In the genomic region with DNA sequence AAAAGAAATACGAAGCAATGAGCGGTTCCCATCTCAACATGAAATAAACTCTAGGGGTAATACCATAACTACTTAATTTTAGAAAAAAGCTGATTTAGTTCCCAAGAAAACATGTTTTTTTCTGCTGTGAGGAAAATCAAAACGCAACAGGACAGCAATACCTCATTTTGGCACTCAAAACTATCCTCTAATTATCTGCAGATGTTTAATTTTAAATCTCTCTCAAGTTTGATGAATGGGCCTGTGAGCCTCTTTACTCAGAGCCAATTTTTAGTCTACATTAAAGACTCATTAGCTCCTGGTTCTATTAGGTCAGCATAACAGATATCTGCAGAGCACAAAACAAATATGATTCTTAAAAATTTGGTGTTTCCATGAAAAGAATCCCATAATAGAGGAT, we compare ENCODE assay signal across 16 cellular contexts. TPM values are rescaled to one million over a fixed set of nuclear protein-coding genes. Genes with fewer than 3 reads are reported as not detected.
DNase-seq lines count a peak whose midpoint lies in the region; ATAC-seq and TF ChIP-seq lines count a peak whose summit lies in the region.
"Had no signal": no experiment of that assay in that cellular context is flagged by ENCODE, and none has a peak within 500 bp of the region (broad histone marks: within the 10 kb centered on the region; RNA-seq: fewer than 3 reads in every experiment).

No MANE protein-coding gene starts in this region.

- intact Hi-C loops in CD4-positive, alpha-beta T cell (cut with DNase I, micrococcal nuclease) = loop anchor here in 1 of 2 experiments (10.0 kb wide), 2 partner anchors 82 to 1182 kb away; a partner anchor contains a TSS

- no peak for TF ChIP-seq CTCF in CD4-positive, alpha-beta T cell (IDR thresholded peaks at IDR 0.05)

- peak overlapping the region; percentile 53 for H3K27ac Mint-ChIP-seq in CD4-positive, alpha-beta T cell
- H3K27ac Mint-ChIP-seq in naive thymus-derived CD8-positive, alpha-beta T cell = peak overlapping the region in 6 of 10 donors; percentile 3 to 39 (median 4)
- H3K27ac Mint-ChIP-seq: IgD-negative memory B cell had no signal

- no peaks in the 10 kb centered on the region for H3K27me3 Mint-ChIP-seq in CD4-positive, alpha-beta T cell
- no peaks in the 10 kb centered on the region for H3K27me3 Mint-ChIP-seq in naive thymus-derived CD8-positive, alpha-beta T cell
- H3K27me3 Mint-ChIP-seq: IgD-negative memory B cell had no signal

- no peak overlapping the region for H3K27ac ChIP-seq in CD4-positive, alpha-beta T cell (ENCODE audit: low read depth, low read length)

- no peak overlapping the region for H3K4me3 Mint-ChIP-seq in CD4-positive, alpha-beta T cell
- H3K4me3 Mint-ChIP-seq in naive thymus-derived CD8-positive, alpha-beta T cell = peak overlapping the region in 1 of 10 donors; percentile 15
- H3K4me3 Mint-ChIP-seq: H9, IgD-negative memory B cell had no signal

- POLR2A ChIA-PET in CD4-positive, alpha-beta T cell (lab: Charles Lee) = no interaction called here
- POLR2A ChIA-PET in naive thymus-derived CD8-positive, alpha-beta T cell (lab: Charles Lee) = interaction anchor here (0.6 kb wide), 1 partner anchor 176 kb away, joined by 3 read pairs; no protein-coding TSS in a partner anchor

- CTCF ChIA-PET in CD4-positive, alpha-beta T cell (lab: Charles Lee) = interaction anchor here (0.8 kb wide), 1 partner anchor 25 kb away, joined by 3 read pairs; no protein-coding TSS in a partner anchor

- H3K36me3 Mint-ChIP-seq in CD4-positive, alpha-beta T cell (ENCODE audit: low read depth) = no peaks in the 10 kb centered on the region
- peaks cover 0 to 4% (median 2%) of the 10 kb centered on the region in 3 donors for H3K36me3 Mint-ChIP-seq in naive thymus-derived CD8-positive, alpha-beta T cell
- H3K36me3 Mint-ChIP-seq: IgD-negative memory B cell had no signal

- no peak for DNase-seq in CD4-positive, alpha-beta T cell
- DNase-seq in NCI-H446 treated with DMSO at 0.1 percent for 48 hours (lab: John Stamatoyannopoulos, UW) (peak; percentile 65), dedifferentiated amniotic fluid mesenchymal stem cell (ENCODE audit: extremely low spot score) (peak; percentile 24), NCI-H187 (lab: John Stamatoyannopoulos, UW) (no peak), NCI-H2196 treated with DMSO at 0.1 percent for 48 hours (lab: John Stamatoyannopoulos, UW; ENCODE audit: unreplicated experiment) (no peak)
- no peak for DNase-seq in naive thymus-derived CD8-positive, alpha-beta T cell
- DNase-seq: Caco-2, EL, H9, NCI-H1105 treated with DMSO at 0.1 percent for 48 hours, NCI-H2029, NCI-H2171, NCI-H748 treated with DMSO at 0.1 percent for 48 hours had no signal

- H3K27me3 ChIP-seq in CD4-positive, alpha-beta T cell (ENCODE audit: control insufficient read depth, insufficient read depth, low read length) = no peaks in the 10 kb centered on the region

- no peak for ATAC-seq in CD4-positive, alpha-beta T cell (ENCODE audit: poor library complexity)
- no peak for ATAC-seq in naive thymus-derived CD8-positive, alpha-beta T cell
- no peak for ATAC-seq in GM21423 (IDR thresholded peaks at IDR 0.05; ENCODE audit: unreplicated experiment)
- ATAC-seq in HG03095 (IDR thresholded peaks at IDR 0.05; ENCODE audit: unreplicated experiment) = no peak

- no peaks in the 10 kb centered on the region for H3K9me3 Mint-ChIP-seq in CD4-positive, alpha-beta T cell
- H3K9me3 Mint-ChIP-seq in naive thymus-derived CD8-positive, alpha-beta T cell = no peaks in the 10 kb centered on the region
- H3K9me3 Mint-ChIP-seq: H9, IgD-negative memory B cell had no signal

- H3K9me3 ChIP-seq in CD4-positive, alpha-beta T cell (ENCODE audit: control insufficient read depth, low read length) = no peaks in the 10 kb centered on the region
- H3K9me3 ChIP-seq: Caco-2 had no signal

- peaks cover 44% of the 10 kb centered on the region for H3K4me1 Mint-ChIP-seq in CD4-positive, alpha-beta T cell (ENCODE audit: low read depth)
- H3K4me1 Mint-ChIP-seq in naive thymus-derived CD8-positive, alpha-beta T cell = peaks cover 12 to 27% (median 22%) of the 10 kb centered on the region in 4 donors

RNA-seq across cellular contexts. Expression of a gene that starts 28.1 kb away (rescaled TPM):
- 1 to 10 TPM; 6.8 to 8.1 TPM for total RNA-seq in CD4-positive, alpha-beta T cell
- total RNA-seq in naive thymus-derived CD8-positive, alpha-beta T cell = 10 to 100 TPM; 18.0 to 19.9 TPM
- polyA plus RNA-seq in naive thymus-derived CD8-positive, alpha-beta T cell = 10 to 100 TPM in 2 of 3 donors, 1 to 10 TPM in 1; 6.4 to 13.3 (median 10.1) TPM

Comparison
In these comparisons a context has a peak if more than half of its experiments do, and no peak if none do; other contexts are left out.
1. DNase-seq: peak in NCI-H446 treated with DMSO at 0.1 percent for 48 hours (single experiment) and dedifferentiated amniotic fluid mesenchymal stem cell (single experiment); none in CD4-positive, alpha-beta T cell (0 of 10), naive thymus-derived CD8-positive, alpha-beta T cell (0 of 10), NCI-H187 (0 of 2) and NCI-H2196 treated with DMSO at 0.1 percent for 48 hours (single experiment).